In genomic region chr14:24271134-24271833, GRCh38 we compare ENCODE assay signal across 8 cellular contexts. TPM values are rescaled to one million over a fixed set of nuclear protein-coding genes. Genes with fewer than 3 reads are reported as not detected.
DNase-seq lines count a peak whose midpoint lies in the region; ATAC-seq and TF ChIP-seq lines count a peak whose summit lies in the region.

RABGGTA (minus strand) TSS chr14:24271597; CDS start chr14:24271115, 482 bp downstream.

- peak within 1 kb of the TSS; percentile 95 for H3K27ac Mint-ChIP-seq in activated T-helper 17 cell treated with anti-CD3 and anti-CD28 coated beads, Interleukin-2, amount 50 U/mL, for 72 hours
- peak within 1 kb of the TSS; percentile 46 to 97 (median 97) for H3K27ac Mint-ChIP-seq in nephron
- peak within 1 kb of the TSS; percentile 91 for H3K27ac Mint-ChIP-seq in stimulated activated naive CD8-positive, alpha-beta T cell treated with anti-CD3 and anti-CD28 coated beads, Interleukin-15, Interleukin-2, amounts not matched to agents 100 ng/mL and 50 ng/mL, for 24 hours

- peak within 1 kb of the TSS; percentile 88 for H3K4me3 ChIP-seq in GM23248
- H3K4me3 ChIP-seq in fibroblast of pulmonary artery (replicated peaks; ENCODE audit: low read depth, low read length): peak within 1 kb of the TSS; percentile 78

- peak within 1 kb of the TSS; percentile 97 for H3K4me3 Mint-ChIP-seq in activated T-helper 17 cell treated with anti-CD3 and anti-CD28 coated beads, Interleukin-2, amount 50 U/mL, for 72 hours
- peak within 1 kb of the TSS; percentile 90 to 96 (median 95) for H3K4me3 Mint-ChIP-seq in nephron
- peak within 1 kb of the TSS; percentile 83 for H3K4me3 Mint-ChIP-seq in stimulated activated naive CD8-positive, alpha-beta T cell treated with anti-CD3 and anti-CD28 coated beads, Interleukin-15, Interleukin-2, amounts not matched to agents 100 ng/mL and 50 ng/mL, for 24 hours

- peak; percentile 95 for DNase-seq in Daoy (ENCODE audit: low read depth)
- DNase-seq in GM23248: peak; percentile 93
- DNase-seq in Kasumi-1 (lab: John Stamatoyannopoulos, UW): peak; percentile 82 to 86
- DNase-seq in RKO (ENCODE audit: low spot score): peak; percentile 90
- peak; percentile 92 for DNase-seq in fibroblast of pulmonary artery (ENCODE audit: low read depth)

- 1% methylated on average over 42 to 61 of the region's 61 CpGs for WGBS in GM23248 (ENCODE audit: low coverage in 1 of 2, low lambda C conversion rate in 2 of 2, missing lambda C conversion rate in 2 of 2), 2 experiments

- H3F3A ChIP-seq in GM23248 (ENCODE audit: insufficient read depth): no peaks in the 10 kb centered on the region

- peaks cover 5% of the 10 kb centered on the region; the same call in 1 of the 2 replicates for H3K79me2 ChIP-seq in GM23248 (ENCODE audit: insufficient read depth)

- H3K4me2 ChIP-seq in GM23248 (ENCODE audit: unreplicated experiment): peak within 1 kb of the TSS; percentile 87

- peaks cover 3% of the 10 kb centered on the region; the same call in 1 of the 2 replicates for H3K4me1 ChIP-seq in GM23248 (ENCODE audit: insufficient read depth)

- no peaks in the 10 kb centered on the region for H4K20me1 ChIP-seq in GM23248 (ENCODE audit: insufficient read depth)

- H2AFZ ChIP-seq in GM23248: peak within 1 kb of the TSS; percentile 92

- H3K27me3 ChIP-seq in GM23248 (replicated peaks; ENCODE audit: insufficient read depth): no peaks in the 10 kb centered on the region

- no peaks in the 10 kb centered on the region for H3K9me3 Mint-ChIP-seq in activated T-helper 17 cell treated with anti-CD3 and anti-CD28 coated beads, Interleukin-2, amount 50 U/mL, for 72 hours
- no peaks in the 10 kb centered on the region for H3K9me3 Mint-ChIP-seq in nephron
- H3K9me3 Mint-ChIP-seq in stimulated activated naive CD8-positive, alpha-beta T cell treated with anti-CD3 and anti-CD28 coated beads, Interleukin-15, Interleukin-2, amounts not matched to agents 100 ng/mL and 50 ng/mL, for 24 hours: no peaks in the 10 kb centered on the region

- peak within 1 kb of the TSS; percentile 82 for H3K27ac ChIP-seq in GM23248

- peaks cover 34% of the 10 kb centered on the region for H3K4me1 Mint-ChIP-seq in activated T-helper 17 cell treated with anti-CD3 and anti-CD28 coated beads, Interleukin-2, amount 50 U/mL, for 72 hours
- H3K4me1 Mint-ChIP-seq in nephron: peaks cover 14% of the 10 kb centered on the region
- H3K4me1 Mint-ChIP-seq in stimulated activated naive CD8-positive, alpha-beta T cell treated with anti-CD3 and anti-CD28 coated beads, Interleukin-15, Interleukin-2, amounts not matched to agents 100 ng/mL and 50 ng/mL, for 24 hours (ENCODE audit: low read depth): peaks cover 49% of the 10 kb centered on the region

- no peaks in the 10 kb centered on the region for H3K36me3 ChIP-seq in GM23248 (ENCODE audit: low read depth)

- H3K27me3 Mint-ChIP-seq in activated T-helper 17 cell treated with anti-CD3 and anti-CD28 coated beads, Interleukin-2, amount 50 U/mL, for 72 hours: no peaks in the 10 kb centered on the region
- no peaks in the 10 kb centered on the region for H3K27me3 Mint-ChIP-seq in nephron (ENCODE audit: low read depth)
- H3K27me3 Mint-ChIP-seq in stimulated activated naive CD8-positive, alpha-beta T cell treated with anti-CD3 and anti-CD28 coated beads, Interleukin-15, Interleukin-2, amounts not matched to agents 100 ng/mL and 50 ng/mL, for 24 hours: no peaks in the 10 kb centered on the region

- peaks cover 20% of the 10 kb centered on the region for H3K36me3 Mint-ChIP-seq in activated T-helper 17 cell treated with anti-CD3 and anti-CD28 coated beads, Interleukin-2, amount 50 U/mL, for 72 hours (ENCODE audit: low read depth)
- H3K36me3 Mint-ChIP-seq in nephron (ENCODE audit: low read depth): peaks cover 5% of the 10 kb centered on the region
- peaks cover 12% of the 10 kb centered on the region for H3K36me3 Mint-ChIP-seq in stimulated activated naive CD8-positive, alpha-beta T cell treated with anti-CD3 and anti-CD28 coated beads, Interleukin-15, Interleukin-2, amounts not matched to agents 100 ng/mL and 50 ng/mL, for 24 hours (ENCODE audit: low read depth)

- H3K9ac ChIP-seq in GM23248: peak within 1 kb of the TSS; percentile 98

- in situ Hi-C loops in GM23248 (cut with MboI): no loop called here

- ATAC-seq in activated T-helper 17 cell treated with anti-CD3 and anti-CD28 coated beads, Interleukin-2, amount 50 U/mL, for 72 hours (replicated peaks): peak; percentile 85

- no peaks in the 10 kb centered on the region for H3K9me2 ChIP-seq in GM23248 (ENCODE audit: insufficient read depth)

- H3K9me3 ChIP-seq in GM23248 (ENCODE audit: low read depth): no peaks in the 10 kb centered on the region

- TF ChIP-seq CTCF in fibroblast of pulmonary artery (IDR thresholded peaks at IDR 0.05; ENCODE audit: low read length, missing control alignments): peak; percentile 59
- peak; percentile 70 to 75 (median 71) for TF ChIP-seq CTCF in nephron (IDR thresholded peaks at IDR 0.05; ENCODE audit: unreplicated experiment in 3 of 3)

RNA-seq across cellular contexts. Expression of gene RABGGTA, which starts in this region (rescaled TPM):
- total RNA-seq in Daoy (2014; rRNA removed; shearing (Covaris generic)): 21.5 and 22.1 TPM in 2 replicates
- total RNA-seq in GM23248 (2014; rRNA removed; shearing (Covaris generic)): 18.0 and 34.9 TPM in 2 replicates
- polyA plus RNA-seq in GM23248 (2016; fragmentation: Nextera tagmentation; extraction: Ambion mirVana): 29.3 and 30.5 TPM in 2 replicates
- total RNA-seq in activated T-helper 17 cell treated with anti-CD3 and anti-CD28 coated beads, Interleukin-2, amount 50 U/mL, for 72 hours: 10 to 100 TPM; 61.0 to 68.3 TPM

Comparison
In these comparisons a context has a peak if more than half of its experiments do, and no peak if none do; other contexts are left out.
1. Peak in every context shown above with its lines: DNase-seq, ATAC-seq, H3K4me3 ChIP-seq and H3K27ac ChIP-seq.